ENCODE assay signal across 8 cellular contexts in genomic region chr14:85415015-85415712, GRCh38.
DNase-seq lines count a peak whose midpoint lies in the region; ATAC-seq and TF ChIP-seq lines count a peak whose summit lies in the region.

No MANE protein-coding gene starts in this region.

- H3K27me3 ChIP-seq in H7 (ENCODE audit: control insufficient read depth, insufficient read depth, low read length): no peaks in the 10 kb centered on the region
- H3K27me3 ChIP-seq in SJCRH30: no peaks in the 10 kb centered on the region
- no peaks in the 10 kb centered on the region for H3K27me3 ChIP-seq in gastrocnemius medialis

- H3K27ac ChIP-seq in SJCRH30 (peak overlapping the region; percentile 73), gastrocnemius medialis (no peak overlapping the region)

- TF ChIP-seq POLR2A in gastrocnemius medialis (IDR thresholded peaks at IDR 0.05): no peak

- H3K36me3 ChIP-seq in H7 (replicated peaks; ENCODE audit: control insufficient read depth, insufficient read depth, low read length) (no peaks in the 10 kb centered on the region), SJCRH30 (no peaks in the 10 kb centered on the region), gastrocnemius medialis (no peaks in the 10 kb centered on the region)

- in situ Hi-C loops in gastrocnemius medialis (cut with MboI; ENCODE audit: low sequenced_read_pairs in 4 of 4): no loop called here

- intact Hi-C loops in gastrocnemius medialis (cut with DNase I; ENCODE audit: low total_unique reads): loop anchor here (2.0 kb wide), 1 partner anchor 114 kb away; no protein-coding TSS in a partner anchor

- no peaks in the 10 kb centered on the region for H3K9me3 Mint-ChIP-seq in glutamatergic neuron (ENCODE audit: unreplicated experiment)

- no peaks in the 10 kb centered on the region for H3K36me3 Mint-ChIP-seq in glutamatergic neuron (ENCODE audit: unreplicated experiment)

- TF ChIP-seq CTCF in glutamatergic neuron (IDR thresholded peaks at IDR 0.05; ENCODE audit: partially characterized antibody, unreplicated experiment) (no peak), gastrocnemius medialis (IDR thresholded peaks at IDR 0.05 in 4 of 5, conservative IDR thresholded peaks at IDR 0.05 in 1 of 5) (peak in 1 of 5 experiments; percentile 15)

- H3K4me1 ChIP-seq in SJCRH30 (peaks cover 37% of the 10 kb centered on the region), gastrocnemius medialis (peaks cover 0 to 5% of the 10 kb centered on the region in 2 donors)

- H3K4me3 Mint-ChIP-seq in glutamatergic neuron (ENCODE audit: unreplicated experiment): no peak overlapping the region

- no peaks in the 10 kb centered on the region for H3K27me3 Mint-ChIP-seq in glutamatergic neuron (ENCODE audit: unreplicated experiment)

- H3K9me3 ChIP-seq in SJCRH30 (replicated peaks): no peaks in the 10 kb centered on the region
- no peaks in the 10 kb centered on the region for H3K9me3 ChIP-seq in gastrocnemius medialis

- DNase-seq in H7: peak; percentile 21
- peak; percentile 79 to 80 for DNase-seq in SJCRH30
- DNase-seq in glutamatergic neuron: peak; percentile 17
- DNase-seq in gastrocnemius medialis: peak; percentile 6 to 19
- no peak for DNase-seq in globus pallidus (ENCODE audit: low spot score)
- no peak for DNase-seq in activated CD4-positive, alpha-beta T cell treated with anti-CD3 and anti-CD28 coated beads, Interleukin-2, amount 50 U/mL, for 48 hours

- H3K4me3 ChIP-seq in H7 (ENCODE audit: insufficient read depth, low read depth, low read length) (no peak overlapping the region), SJCRH30 (no peak overlapping the region), gastrocnemius medialis (no peak overlapping the region)

- ATAC-seq in gastrocnemius medialis (peak; percentile 77 to 85), HG02885 (IDR thresholded peaks at IDR 0.05; ENCODE audit: poor library complexity, unreplicated experiment) (no peak), HG02884 (IDR thresholded peaks at IDR 0.05; ENCODE audit: unreplicated experiment) (no peak)

- H3K4me1 Mint-ChIP-seq in glutamatergic neuron (ENCODE audit: low read depth, unreplicated experiment): no peaks in the 10 kb centered on the region

- no peak overlapping the region for H3K27ac Mint-ChIP-seq in glutamatergic neuron (ENCODE audit: unreplicated experiment)

Comparison
In these comparisons a context has a peak if more than half of its experiments do, and no peak if none do; other contexts are left out.
1. DNase-seq: peak in H7 (single experiment), SJCRH30 (2 of 2), glutamatergic neuron (single experiment) and gastrocnemius medialis (2 of 2); none in globus pallidus (single experiment) and activated CD4-positive, alpha-beta T cell treated with anti-CD3 and anti-CD28 coated beads, Interleukin-2, amount 50 U/mL, for 48 hours (0 of 2).
2. ATAC-seq: peak in gastrocnemius medialis (2 of 2); none in HG02885 (single experiment) and HG02884 (single experiment).